ENCODE assay signal across 17 cellular contexts in genomic region chr15:28962851-28963710, GRCh38.
DNase-seq lines count a peak whose midpoint lies in the region; ATAC-seq and TF ChIP-seq lines count a peak whose summit lies in the region.
"Had no signal": no experiment of that assay in that cellular context is flagged by ENCODE, and none has a peak within 500 bp of the region (broad histone marks: within the 10 kb centered on the region; RNA-seq: fewer than 3 reads in every experiment).

No MANE protein-coding gene starts in this region.

- H3K27me3 Mint-ChIP-seq in activated T-helper 1 cell treated with anti-CD3 and anti-CD28 coated beads, Interleukin-12 subunit alpha, Interleukin-12 subunit beta, Interleukin-2, Interleukin-4 antibody, amounts not matched to agents 30 ng/mL and 10 ng/mL and 1 ng/mL, durations not matched to agents 14 hours and 24 hours and 36 hours (ENCODE audit: insufficient read depth): peaks cover 3% of the 10 kb centered on the region
- H3K27me3 Mint-ChIP-seq in natural killer cell (ENCODE audit: low read depth in 2 of 2): no peaks in the 10 kb centered on the region

- DNase-seq in ELR (ENCODE audit: low read depth) (peak; percentile 48), HCEC 1CT (peak; percentile 15), natural killer cell (no peak), GM19238 (ENCODE audit: insufficient read length, low spot score) (no peak), inferior parietal cortex (ENCODE audit: extremely low spot score) (no peak), activated gamma-delta T cell (lab: John Stamatoyannopoulos, UW) (no peak)
- DNase-seq in activated T-helper 1 cell treated with anti-CD3 and anti-CD28 coated beads, Interleukin-12 subunit alpha, Interleukin-12 subunit beta, Interleukin-2, Interleukin-4 antibody, amounts not matched to agents 30 ng/mL and 10 ng/mL and 1 ng/mL, durations not matched to agents 14 hours and 24 hours and 36 hours (ENCODE audit: low spot score): no peak
- DNase-seq: activated CD4-positive, alpha-beta T cell treated with anti-CD3 and anti-CD28 coated beads, Interleukin-2, amount 50 U/mL, for 1 hour; amniotic stem cell; Calu3; caudate nucleus; MM.1S; naive B cell; NCI-H2227 treated with DMSO at 0.1 percent for 48 hours; SK-N-SH; stimulated activated CD4-positive, alpha-beta T cell treated with anti-CD3 and anti-CD28 coated beads, Interleukin-4, amount 100 ng/mL, for 24 hours; uterus had no signal

- peak overlapping the region; percentile 16 for H3K27ac Mint-ChIP-seq in activated T-helper 1 cell treated with anti-CD3 and anti-CD28 coated beads, Interleukin-12 subunit alpha, Interleukin-12 subunit beta, Interleukin-2, Interleukin-4 antibody, amounts not matched to agents 30 ng/mL and 10 ng/mL and 1 ng/mL, durations not matched to agents 14 hours and 24 hours and 36 hours
- H3K27ac Mint-ChIP-seq in natural killer cell: peak overlapping the region; percentile 45
- H3K27ac Mint-ChIP-seq: naive B cell had no signal

- no peak for TF ChIP-seq CTCF in natural killer cell (IDR thresholded peaks at IDR 0.05)

- H3K36me3 Mint-ChIP-seq in activated T-helper 1 cell treated with anti-CD3 and anti-CD28 coated beads, Interleukin-12 subunit alpha, Interleukin-12 subunit beta, Interleukin-2, Interleukin-4 antibody, amounts not matched to agents 30 ng/mL and 10 ng/mL and 1 ng/mL, durations not matched to agents 14 hours and 24 hours and 36 hours (ENCODE audit: low read depth): no peaks in the 10 kb centered on the region
- no peaks in the 10 kb centered on the region for H3K36me3 Mint-ChIP-seq in natural killer cell
- H3K36me3 Mint-ChIP-seq: naive B cell had no signal

- intact Hi-C loops in activated T-helper 1 cell treated with anti-CD3 and anti-CD28 coated beads, Interleukin-12 subunit alpha, Interleukin-12 subunit beta, Interleukin-2, Interleukin-4 antibody, amounts not matched to agents 30 ng/mL and 10 ng/mL and 1 ng/mL, durations not matched to agents 14 hours and 24 hours and 36 hours (cut with micrococcal nuclease): no loop called here
- intact Hi-C loops in natural killer cell (cut with micrococcal nuclease): no loop called here

- no peak for ATAC-seq in natural killer cell

- H3K4me1 Mint-ChIP-seq in activated T-helper 1 cell treated with anti-CD3 and anti-CD28 coated beads, Interleukin-12 subunit alpha, Interleukin-12 subunit beta, Interleukin-2, Interleukin-4 antibody, amounts not matched to agents 30 ng/mL and 10 ng/mL and 1 ng/mL, durations not matched to agents 14 hours and 24 hours and 36 hours (ENCODE audit: low read depth): peaks cover 14% of the 10 kb centered on the region
- peaks cover 52% of the 10 kb centered on the region in 2 donors for H3K4me1 Mint-ChIP-seq in natural killer cell
- H3K4me1 Mint-ChIP-seq: naive B cell had no signal

- H3K4me3 Mint-ChIP-seq in activated T-helper 1 cell treated with anti-CD3 and anti-CD28 coated beads, Interleukin-12 subunit alpha, Interleukin-12 subunit beta, Interleukin-2, Interleukin-4 antibody, amounts not matched to agents 30 ng/mL and 10 ng/mL and 1 ng/mL, durations not matched to agents 14 hours and 24 hours and 36 hours: no peak overlapping the region
- H3K4me3 Mint-ChIP-seq in natural killer cell: no peak overlapping the region
- H3K4me3 Mint-ChIP-seq: naive B cell had no signal

- H3K9me3 Mint-ChIP-seq in activated T-helper 1 cell treated with anti-CD3 and anti-CD28 coated beads, Interleukin-12 subunit alpha, Interleukin-12 subunit beta, Interleukin-2, Interleukin-4 antibody, amounts not matched to agents 30 ng/mL and 10 ng/mL and 1 ng/mL, durations not matched to agents 14 hours and 24 hours and 36 hours: no peaks in the 10 kb centered on the region
- no peaks in the 10 kb centered on the region for H3K9me3 Mint-ChIP-seq in natural killer cell

Comparison
In these comparisons a context has a peak if more than half of its experiments do, and no peak if none do; other contexts are left out.
1. DNase-seq: peak in ELR (single experiment) and HCEC 1CT (single experiment); none in activated T-helper 1 cell treated with anti-CD3 and anti-CD28 coated beads, Interleukin-12 subunit alpha, Interleukin-12 subunit beta, Interleukin-2, Interleukin-4 antibody, amounts not matched to agents 30 ng/mL and 10 ng/mL and 1 ng/mL, durations not matched to agents 14 hours and 24 hours and 36 hours (single experiment), natural killer cell (single experiment), GM19238 (single experiment), inferior parietal cortex (single experiment) and activated gamma-delta T cell (single experiment).